16 cellular contexts compared by ENCODE assay signal in genomic region chr1:110864260-110864659, GRCh38. TPM values are rescaled to one million over a fixed set of nuclear protein-coding genes. Genes with fewer than 3 reads are reported as not detected.
DNase-seq lines count a peak whose midpoint lies in the region; ATAC-seq and TF ChIP-seq lines count a peak whose summit lies in the region.
"Had no signal": no experiment of that assay in that cellular context is flagged by ENCODE, and none has a peak within 500 bp of the region (broad histone marks: within the 10 kb centered on the region; RNA-seq: fewer than 3 reads in every experiment).

No MANE protein-coding gene starts in this region.

- no peaks in the 10 kb centered on the region for H3K27me3 Mint-ChIP-seq in stimulated activated naive CD8-positive, alpha-beta T cell treated with anti-CD3 and anti-CD28 coated beads, Interleukin-15, amount 100 ng/mL, for 72 hours
- no peaks in the 10 kb centered on the region for H3K27me3 Mint-ChIP-seq in activated naive CD8-positive, alpha-beta T cell treated with anti-CD3 and anti-CD28 coated beads for 36 hours
- no peaks in the 10 kb centered on the region for H3K27me3 Mint-ChIP-seq in stimulated activated naive CD8-positive, alpha-beta T cell treated with anti-CD3 and anti-CD28 coated beads, Interleukin-15, Interleukin-2, amounts not matched to agents 100 ng/mL and 50 ng/mL, for 24 hours

- H3K27ac Mint-ChIP-seq in stimulated activated naive CD8-positive, alpha-beta T cell treated with anti-CD3 and anti-CD28 coated beads, Interleukin-15, amount 100 ng/mL, for 72 hours: no peak overlapping the region
- H3K27ac Mint-ChIP-seq in activated naive CD8-positive, alpha-beta T cell treated with anti-CD3 and anti-CD28 coated beads for 36 hours: peak overlapping the region; percentile 46
- H3K27ac Mint-ChIP-seq in stimulated activated naive CD8-positive, alpha-beta T cell treated with anti-CD3 and anti-CD28 coated beads, Interleukin-15, Interleukin-2, amounts not matched to agents 100 ng/mL and 50 ng/mL, for 24 hours: peak overlapping the region; percentile 74
- H3K27ac Mint-ChIP-seq: CD4-positive, alpha-beta memory T cell; HFFc6 had no signal

- peaks cover 56% of the 10 kb centered on the region for H3K4me1 Mint-ChIP-seq in stimulated activated naive CD8-positive, alpha-beta T cell treated with anti-CD3 and anti-CD28 coated beads, Interleukin-15, amount 100 ng/mL, for 72 hours
- peaks cover 38% of the 10 kb centered on the region for H3K4me1 Mint-ChIP-seq in activated naive CD8-positive, alpha-beta T cell treated with anti-CD3 and anti-CD28 coated beads for 36 hours
- peaks cover 33% of the 10 kb centered on the region for H3K4me1 Mint-ChIP-seq in stimulated activated naive CD8-positive, alpha-beta T cell treated with anti-CD3 and anti-CD28 coated beads, Interleukin-15, Interleukin-2, amounts not matched to agents 100 ng/mL and 50 ng/mL, for 24 hours (ENCODE audit: low read depth)

- peaks cover 45 to 57% of the 10 kb centered on the region in 2 donors for H3K9me3 Mint-ChIP-seq in stimulated activated naive CD8-positive, alpha-beta T cell treated with anti-CD3 and anti-CD28 coated beads, Interleukin-15, amount 100 ng/mL, for 72 hours
- H3K9me3 Mint-ChIP-seq in activated naive CD8-positive, alpha-beta T cell treated with anti-CD3 and anti-CD28 coated beads for 36 hours: peaks cover 56% of the 10 kb centered on the region
- peaks cover 39% of the 10 kb centered on the region for H3K9me3 Mint-ChIP-seq in stimulated activated naive CD8-positive, alpha-beta T cell treated with anti-CD3 and anti-CD28 coated beads, Interleukin-15, Interleukin-2, amounts not matched to agents 100 ng/mL and 50 ng/mL, for 24 hours

- peak; percentile 43 for ATAC-seq in stimulated activated naive CD8-positive, alpha-beta T cell treated with anti-CD3 and anti-CD28 coated beads, Interleukin-15, Interleukin-2, amounts not matched to agents 100 U/mL and 50 U/mL, for 24 hours
- ATAC-seq in stimulated activated naive CD8-positive, alpha-beta T cell treated with anti-CD3 and anti-CD28 coated beads, Interleukin-15, amount 100 ng/mL, for 72 hours: no peak
- ATAC-seq in GM18858 (IDR thresholded peaks at IDR 0.05; ENCODE audit: unreplicated experiment): no peak

- peaks cover 38% of the 10 kb centered on the region for H3K36me3 Mint-ChIP-seq in activated naive CD8-positive, alpha-beta T cell treated with anti-CD3 and anti-CD28 coated beads for 36 hours
- peaks cover 9% of the 10 kb centered on the region for H3K36me3 Mint-ChIP-seq in stimulated activated naive CD8-positive, alpha-beta T cell treated with anti-CD3 and anti-CD28 coated beads, Interleukin-15, Interleukin-2, amounts not matched to agents 100 ng/mL and 50 ng/mL, for 24 hours (ENCODE audit: low read depth)

- H3K27ac ChIP-seq in brain microvascular endothelial cell: no peak overlapping the region
- H3K27ac ChIP-seq: C4-2B, HL-60 had no signal

- TF ChIP-seq CTCF in brain microvascular endothelial cell (IDR thresholded peaks at IDR 0.05; ENCODE audit: low read depth, low read length, missing control alignments): no peak

- DNase-seq in stimulated activated naive CD8-positive, alpha-beta T cell treated with anti-CD3 and anti-CD28 coated beads, Interleukin-15, Interleukin-2, amounts not matched to agents 100 U/mL and 50 U/mL, for 24 hours: no peak
- no peak for DNase-seq in stimulated activated naive CD8-positive, alpha-beta T cell treated with anti-CD3 and anti-CD28 coated beads, Interleukin-15, amount 100 ng/mL, for 72 hours
- DNase-seq in MV-4-11 (lab: John Stamatoyannopoulos, UW) (peak; percentile 43), brain microvascular endothelial cell (no peak), NCI-H1930 (lab: John Stamatoyannopoulos, UW) (no peak)
- DNase-seq in activated naive CD8-positive, alpha-beta T cell treated with anti-CD3 and anti-CD28 coated beads for 36 hours: no peak
- DNase-seq: BE2C; CD4-positive, alpha-beta memory T cell; DMS79; EL; HCEC 1CT; HFFc6 had no signal

- H3K27me3 ChIP-seq in brain microvascular endothelial cell (replicated peaks): no peaks in the 10 kb centered on the region

- in situ Hi-C loops in brain microvascular endothelial cell (cut with HindIII; ENCODE audit: low pct_ligation_motif_present, low sequenced_read_pairs): no loop called here

- no peak overlapping the region for H3K4me3 ChIP-seq in brain microvascular endothelial cell (ENCODE audit: low read depth, low read length)

- H3K36me3 ChIP-seq in brain microvascular endothelial cell (replicated peaks): no peaks in the 10 kb centered on the region
- H3K36me3 ChIP-seq: BE2C had no signal

- peak overlapping the region in 1 of 2 donors; percentile 20 for H3K4me3 Mint-ChIP-seq in stimulated activated naive CD8-positive, alpha-beta T cell treated with anti-CD3 and anti-CD28 coated beads, Interleukin-15, amount 100 ng/mL, for 72 hours
- no peak overlapping the region for H3K4me3 Mint-ChIP-seq in activated naive CD8-positive, alpha-beta T cell treated with anti-CD3 and anti-CD28 coated beads for 36 hours
- peak overlapping the region; percentile 6 for H3K4me3 Mint-ChIP-seq in stimulated activated naive CD8-positive, alpha-beta T cell treated with anti-CD3 and anti-CD28 coated beads, Interleukin-15, Interleukin-2, amounts not matched to agents 100 ng/mL and 50 ng/mL, for 24 hours
- H3K4me3 Mint-ChIP-seq: HFFc6 had no signal

RNA-seq across cellular contexts. Expression of gene CD53, which starts 8.7 kb away (rescaled TPM):
- 100 to 1,000 TPM; 191 to 193 TPM for total RNA-seq in activated naive CD8-positive, alpha-beta T cell treated with anti-CD3 and anti-CD28 coated beads for 36 hours
- total RNA-seq: HFFc6 had no signal

Comparison
In these comparisons a context has a peak if more than half of its experiments do, and no peak if none do; other contexts are left out.
1. H3K27ac Mint-ChIP-seq: peak in activated naive CD8-positive, alpha-beta T cell treated with anti-CD3 and anti-CD28 coated beads for 36 hours (single experiment) and stimulated activated naive CD8-positive, alpha-beta T cell treated with anti-CD3 and anti-CD28 coated beads, Interleukin-15, Interleukin-2, amounts not matched to agents 100 ng/mL and 50 ng/mL, for 24 hours (single experiment); none in stimulated activated naive CD8-positive, alpha-beta T cell treated with anti-CD3 and anti-CD28 coated beads, Interleukin-15, amount 100 ng/mL, for 72 hours (0 of 2).